ENCODE assay signal across 1 cellular context in the genomic region with DNA sequence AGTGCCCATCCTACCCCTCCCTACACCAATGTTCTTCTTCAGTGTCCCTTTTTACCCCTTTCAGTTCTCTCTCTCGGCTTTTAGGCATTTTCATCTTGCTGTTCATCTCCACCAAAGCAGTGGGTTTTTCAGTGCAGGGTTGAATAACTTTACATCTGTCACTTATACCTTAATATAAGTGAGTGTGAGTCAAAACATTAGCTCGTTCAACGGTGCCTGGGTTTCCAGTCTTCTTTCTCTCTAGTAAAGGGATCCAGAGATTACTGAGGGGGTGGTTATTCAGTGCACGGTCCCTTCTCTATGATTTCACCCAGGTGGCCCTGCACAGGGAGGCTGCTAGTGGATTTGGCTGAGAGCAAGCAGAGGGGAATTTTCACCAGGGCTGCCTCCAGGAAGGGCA.
TF ChIP-seq lines count a peak whose summit lies in the region.

No MANE protein-coding gene starts in this region.

TF ChIP-seq in IMR-90, 13 proteins besides CTCF, POLR2A, EP300 and RAD21 (continued from another document):
- TF ChIP-seq CEBPB (IDR thresholded peaks at IDR 0.05; ENCODE audit: low read depth, low read length): no peak
- no peak for TF ChIP-seq MAZ (IDR thresholded peaks at IDR 0.05; ENCODE audit: borderline replicate concordance, low read depth, low read length)
- no peak for TF ChIP-seq MXI1 (IDR thresholded peaks at IDR 0.05; ENCODE audit: borderline replicate concordance, low read depth, low read length)
- no peak for TF ChIP-seq SMC3 (IDR thresholded peaks at IDR 0.05; ENCODE audit: low read depth, low read length)
- no peak for TF ChIP-seq RFX5 (IDR thresholded peaks at IDR 0.05; ENCODE audit: low read depth, low read length)
- no peak for TF ChIP-seq RCOR1 (IDR thresholded peaks at IDR 0.05; ENCODE audit: insufficient replicate concordance, low read length)
- no peak for TF ChIP-seq FOS (IDR thresholded peaks at IDR 0.05; ENCODE audit: low read depth, low read length)
- TF ChIP-seq NFE2L2 (IDR thresholded peaks at IDR 0.05; ENCODE audit: low read depth, low read length): no peak
TF ChIP-seq in IMR-90: peak in this region for 0.
